In the genomic region with DNA sequence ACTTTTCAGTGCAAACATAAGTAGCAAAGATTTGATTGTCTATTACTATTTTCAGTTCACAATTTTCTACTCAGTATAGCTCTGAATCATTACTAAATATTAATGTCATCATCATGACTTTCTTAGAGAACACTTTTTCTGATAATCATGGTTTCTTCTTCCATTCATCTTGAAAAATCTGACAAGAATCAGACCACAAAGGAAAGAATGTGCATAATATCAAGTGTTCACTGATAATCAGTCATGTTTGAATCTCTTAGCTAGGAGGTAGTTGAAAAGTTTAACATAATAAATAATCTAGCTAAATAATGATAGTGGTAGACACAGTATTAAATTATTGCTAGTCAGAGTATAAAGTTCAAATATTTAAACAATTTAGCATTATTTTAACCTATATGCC, we compare ENCODE assay signal across 30 cellular contexts.
"Had no signal": no experiment of that assay in that cellular context is flagged by ENCODE, and none has a peak within 500 bp of the region (broad histone marks: within the 10 kb centered on the region; RNA-seq: fewer than 3 reads in every experiment).

No MANE protein-coding gene starts in this region.

- H3K4me3 Mint-ChIP-seq: activated CD4-positive, alpha-beta memory T cell treated with anti-CD3 and anti-CD28 coated beads, Interleukin-2, amount 10 ng/mL, durations not matched to agents 7 days and 5 days; activated CD4-positive, alpha-beta T cell treated with anti-CD3 and anti-CD28 coated beads for 36 hours; activated CD4-positive, alpha-beta T cell treated with anti-CD3 and anti-CD28 coated beads, Interleukin-2, amount 10 ng/mL, durations not matched to agents 7 days and 5 days; activated naive CD4-positive, alpha-beta T cell treated with anti-CD3 and anti-CD28 coated beads, Interleukin-2, amount 10 ng/mL, durations not matched to agents 7 days and 5 days; activated naive CD8-positive, alpha-beta T cell treated with anti-CD3 and anti-CD28 coated beads, Interleukin-2, amount 10 ng/mL, durations not matched to agents 7 days and 5 days; activated T-cell treated with anti-CD3 and anti-CD28 coated beads, Interleukin-2, amount 50 U/mL, for 24 hours; activated T-cell treated with anti-CD3 and anti-CD28 coated beads, Interleukin-2, amount 50 U/mL, for 72 hours; effector memory CD8-positive, alpha-beta T cell had no signal

- H3K36me3 ChIP-seq: esophagus muscularis mucosa, gastroesophageal sphincter, heart right ventricle had no signal

- H3K9me3 ChIP-seq: body of pancreas, esophagus muscularis mucosa, gastroesophageal sphincter, heart right ventricle had no signal

- H3K36me3 Mint-ChIP-seq: activated naive CD4-positive, alpha-beta T cell treated with anti-CD3 and anti-CD28 coated beads, Interleukin-2, amount 10 ng/mL, durations not matched to agents 7 days and 5 days; activated naive CD4-positive, alpha-beta T cell treated with anti-CD3 and anti-CD28 coated beads, Interleukin-2, amount 50 U/mL, for 72 hours; activated naive CD8-positive, alpha-beta T cell treated with anti-CD3 and anti-CD28 coated beads, Interleukin-2, amount 10 ng/mL, durations not matched to agents 7 days and 5 days had no signal

- DNase-seq: activated CD4-positive, alpha-beta memory T cell treated with anti-CD3 and anti-CD28 coated beads, Interleukin-2, amount 10 ng/mL, durations not matched to agents 7 days and 5 days; activated CD4-positive, alpha-beta T cell treated with anti-CD3 and anti-CD28 coated beads for 36 hours; activated CD4-positive, alpha-beta T cell treated with anti-CD3 and anti-CD28 coated beads, Interleukin-2, amount 10 ng/mL, durations not matched to agents 7 days and 5 days; activated CD4-positive, alpha-beta T cell treated with anti-CD3 and anti-CD28 coated beads, Interleukin-2, amount 50 U/mL, for 4 hours; activated CD4-positive, CD25-positive, alpha-beta regulatory T cell; activated CD4-positive, CD25-positive, alpha-beta regulatory T cell treated with anti-CD3 and anti-CD28 coated beads, Interleukin-2, amount 50 U/mL, for 72 hours; activated CD8-positive, alpha-beta memory T cell treated with anti-CD3 and anti-CD28 coated beads, Interleukin-2, amount 50 U/mL, for 48 hours; activated gamma-delta T cell; activated naive CD4-positive, alpha-beta T cell; activated naive CD4-positive, alpha-beta T cell treated with anti-CD3 and anti-CD28 coated beads, Interleukin-2, amount 10 ng/mL, durations not matched to agents 7 days and 5 days; activated naive CD8-positive, alpha-beta T cell treated with anti-CD3 and anti-CD28 coated beads, Interleukin-2, amount 10 ng/mL, durations not matched to agents 7 days and 5 days; activated T-cell treated with anti-CD3 and anti-CD28 coated beads for 4 hours; activated T-cell treated with anti-CD3 and anti-CD28 coated beads, Interleukin-2, amount 50 U/mL, for 24 hours; activated T-cell treated with anti-CD3 and anti-CD28 coated beads, Interleukin-2, amount 50 U/mL, for 72 hours; amniotic stem cell; anterior cingulate cortex; body of pancreas; caudate nucleus; cortex of kidney; dermis blood vessel endothelial cell; effector CD4-positive, alpha-beta T cell; effector memory CD8-positive, alpha-beta T cell; erythroblast; foreskin melanocyte; heart right ventricle; T-helper 2 cell had no signal

- H3K27ac ChIP-seq: body of pancreas, esophagus muscularis mucosa, gastroesophageal sphincter, heart right ventricle had no signal

- H3K27me3 Mint-ChIP-seq: activated CD4-positive, alpha-beta memory T cell treated with anti-CD3 and anti-CD28 coated beads, Interleukin-2, amount 10 ng/mL, durations not matched to agents 7 days and 5 days; activated CD4-positive, alpha-beta T cell treated with anti-CD3 and anti-CD28 coated beads for 36 hours; activated CD4-positive, alpha-beta T cell treated with anti-CD3 and anti-CD28 coated beads, Interleukin-2, amount 10 ng/mL, durations not matched to agents 7 days and 5 days; activated naive CD4-positive, alpha-beta T cell treated with anti-CD3 and anti-CD28 coated beads, Interleukin-2, amount 10 ng/mL, durations not matched to agents 7 days and 5 days; activated naive CD8-positive, alpha-beta T cell treated with anti-CD3 and anti-CD28 coated beads, Interleukin-2, amount 10 ng/mL, durations not matched to agents 7 days and 5 days; activated T-cell treated with anti-CD3 and anti-CD28 coated beads, Interleukin-2, amount 50 U/mL, for 24 hours; effector memory CD8-positive, alpha-beta T cell had no signal

- FAIRE-seq: colon had no signal

- H3K4me1 ChIP-seq: body of pancreas, esophagus muscularis mucosa, gastroesophageal sphincter, heart right ventricle had no signal

- H3K9me3 Mint-ChIP-seq: activated CD4-positive, alpha-beta memory T cell treated with anti-CD3 and anti-CD28 coated beads, Interleukin-2, amount 10 ng/mL, durations not matched to agents 7 days and 5 days; activated CD4-positive, alpha-beta T cell treated with anti-CD3 and anti-CD28 coated beads, Interleukin-2, amount 10 ng/mL, durations not matched to agents 7 days and 5 days; activated naive CD4-positive, alpha-beta T cell treated with anti-CD3 and anti-CD28 coated beads, Interleukin-2, amount 10 ng/mL, durations not matched to agents 7 days and 5 days; activated T-cell treated with anti-CD3 and anti-CD28 coated beads, Interleukin-2, amount 50 U/mL, for 24 hours had no signal

- H3K4me1 Mint-ChIP-seq: activated CD4-positive, alpha-beta memory T cell treated with anti-CD3 and anti-CD28 coated beads, Interleukin-2, amount 10 ng/mL, durations not matched to agents 7 days and 5 days; activated CD4-positive, alpha-beta T cell treated with anti-CD3 and anti-CD28 coated beads for 36 hours; activated CD4-positive, alpha-beta T cell treated with anti-CD3 and anti-CD28 coated beads, Interleukin-2, amount 10 ng/mL, durations not matched to agents 7 days and 5 days; activated naive CD4-positive, alpha-beta T cell treated with anti-CD3 and anti-CD28 coated beads, Interleukin-2, amount 10 ng/mL, durations not matched to agents 7 days and 5 days; activated naive CD8-positive, alpha-beta T cell treated with anti-CD3 and anti-CD28 coated beads, Interleukin-2, amount 10 ng/mL, durations not matched to agents 7 days and 5 days had no signal

- H3K27me3 ChIP-seq: body of pancreas, esophagus muscularis mucosa, gastroesophageal sphincter, heart right ventricle had no signal

- H3K27ac Mint-ChIP-seq: activated CD4-positive, alpha-beta memory T cell treated with anti-CD3 and anti-CD28 coated beads, Interleukin-2, amount 10 ng/mL, durations not matched to agents 7 days and 5 days; activated CD4-positive, alpha-beta T cell treated with anti-CD3 and anti-CD28 coated beads for 36 hours; activated CD4-positive, alpha-beta T cell treated with anti-CD3 and anti-CD28 coated beads, Interleukin-2, amount 10 ng/mL, durations not matched to agents 7 days and 5 days; activated naive CD4-positive, alpha-beta T cell treated with anti-CD3 and anti-CD28 coated beads, Interleukin-2, amount 10 ng/mL, durations not matched to agents 7 days and 5 days; activated naive CD4-positive, alpha-beta T cell treated with anti-CD3 and anti-CD28 coated beads, Interleukin-2, amount 50 U/mL, for 72 hours; activated naive CD8-positive, alpha-beta T cell treated with anti-CD3 and anti-CD28 coated beads, Interleukin-2, amount 10 ng/mL, durations not matched to agents 7 days and 5 days; activated T-cell treated with anti-CD3 and anti-CD28 coated beads, Interleukin-2, amount 50 U/mL, for 24 hours; activated T-cell treated with anti-CD3 and anti-CD28 coated beads, Interleukin-2, amount 50 U/mL, for 72 hours; effector memory CD8-positive, alpha-beta T cell had no signal

- H3K4me3 ChIP-seq: body of pancreas, esophagus muscularis mucosa, gastroesophageal sphincter, heart right ventricle had no signal
